Comparison of ENCODE assay signal across 10 cellular contexts in the genomic region with DNA sequence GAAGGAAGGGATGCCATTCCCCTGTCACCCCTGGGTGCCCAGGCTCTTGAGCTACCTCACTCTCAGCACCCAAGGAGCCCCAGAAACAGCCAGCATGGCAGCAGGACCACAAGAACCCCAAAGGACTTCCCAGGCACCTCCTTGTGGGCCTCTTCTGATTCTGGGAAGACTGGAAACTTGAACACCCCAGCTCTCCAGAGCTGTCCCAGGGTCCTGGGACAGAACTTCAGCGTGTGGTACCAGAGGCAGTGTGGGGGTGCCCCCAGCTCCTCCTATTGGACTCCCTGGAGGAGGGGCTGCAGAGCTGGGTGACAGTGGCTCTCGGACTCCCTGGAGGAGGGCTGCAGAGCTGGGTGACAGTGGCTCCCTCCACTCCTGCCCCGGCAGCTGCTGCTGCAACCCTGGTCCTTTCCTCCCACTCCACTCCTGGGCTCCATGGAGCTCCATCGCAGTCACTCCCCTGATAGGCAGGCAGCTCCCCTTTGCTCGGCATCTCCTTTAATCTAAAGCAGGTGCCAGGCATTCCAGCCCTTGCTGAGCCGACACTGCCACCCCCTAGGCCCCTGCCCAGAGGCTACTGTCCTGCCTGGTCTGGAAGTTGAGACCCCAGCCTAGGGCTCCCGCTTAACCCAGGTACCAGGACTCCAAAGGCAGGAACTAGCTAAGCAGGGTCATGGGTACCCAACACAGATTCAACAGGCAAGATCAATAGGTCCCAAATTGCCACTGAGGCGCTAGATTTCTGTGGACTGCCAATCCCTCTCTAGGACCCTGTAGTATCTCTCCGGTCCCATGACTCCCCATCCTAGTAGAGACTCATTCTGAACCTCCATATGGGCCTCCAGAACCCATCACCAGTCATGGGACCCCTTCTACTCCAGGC. TPM values are rescaled to one million over a fixed set of nuclear protein-coding genes. Genes with fewer than 3 reads are reported as not detected.
DNase-seq lines count a peak whose midpoint lies in the region; ATAC-seq, FAIRE-seq and TF ChIP-seq lines count a peak whose summit lies in the region.
"Had no signal": no experiment of that assay in that cellular context is flagged by ENCODE, and none has a peak within 500 bp of the region (broad histone marks: within the 10 kb centered on the region; RNA-seq: fewer than 3 reads in every experiment).

No MANE protein-coding gene starts in this region.

- DNase-seq in AG08396 (ENCODE audit: low spot score), result peak; percentile 17
- no peak for DNase-seq in NT2/D1 (ENCODE audit: low read depth, low spot score)
- DNase-seq in H1 (ENCODE audit: low read depth in 1 of 2, low spot score in 2 of 2), result peak in 1 of 2 experiments; percentile 45
- DNase-seq in natural killer cell treated with Interleukin-12 subunit alpha and Interleukin-12 subunit beta and Interleukin-15 and Interleukin-18, amount 100 ng/mL, for 72 hours (ENCODE audit: low spot score), result peak; percentile 59
- DNase-seq in AG20443 (ENCODE audit: low spot score), result no peak
- DNase-seq: NCI-H1092 had no signal

- peak overlapping the region; percentile 86 to 96 for H3K27ac Mint-ChIP-seq in natural killer cell treated with Interleukin-12 subunit alpha and Interleukin-12 subunit beta and Interleukin-15 and Interleukin-18, amount 100 ng/mL, for 72 hours

- H3K23ac ChIP-seq in H1 (ENCODE audit: insufficient read length), result no peak overlapping the region

- H3K27me3 Mint-ChIP-seq in natural killer cell treated with Interleukin-12 subunit alpha and Interleukin-12 subunit beta and Interleukin-15 and Interleukin-18, amount 100 ng/mL, for 72 hours, result no peaks in the 10 kb centered on the region

- H3K14ac ChIP-seq in H1 (ENCODE audit: insufficient read length), result no peak overlapping the region

- H2BK120ac ChIP-seq in H1 (replicated peaks; ENCODE audit: low read depth, low read length), result no peak overlapping the region

- H3K4me3 Mint-ChIP-seq in natural killer cell treated with Interleukin-12 subunit alpha and Interleukin-12 subunit beta and Interleukin-15 and Interleukin-18, amount 100 ng/mL, for 72 hours, result peak overlapping the region; percentile 95

- H4K5ac ChIP-seq in H1 (ENCODE audit: insufficient read length, low read depth, low read length), result no peak overlapping the region

- no peak for TF ChIP-seq EP300 in H1 (IDR thresholded peaks at IDR 0.05; ENCODE audit: borderline replicate concordance in 1 of 2, low read depth in 2 of 2, low read length in 2 of 2)

- CTCF ChIA-PET in H1 (lab: Charles Lee; ENCODE audit: partially characterized antibody), result interaction anchor here (0.6 to 2.5 kb wide), 7 partner anchors 28 to 1532 kb away, joined by 3 to 8 read pairs (median 3); no protein-coding TSS in a partner anchor

- H3K36me3 Mint-ChIP-seq in natural killer cell treated with Interleukin-12 subunit alpha and Interleukin-12 subunit beta and Interleukin-15 and Interleukin-18, amount 100 ng/mL, for 72 hours, result no peaks in the 10 kb centered on the region

- H3K4ac ChIP-seq in H1 (replicated peaks; ENCODE audit: insufficient read length, low read depth, low read length), result no peak overlapping the region

- no peak overlapping the region for H4K8ac ChIP-seq in H1 (ENCODE audit: extremely low read depth, insufficient read depth, low read length)

- H2AK5ac ChIP-seq in H1 (ENCODE audit: low read depth, low read length), result no peak overlapping the region

- H2BK5ac ChIP-seq in H1 (ENCODE audit: low read depth, low read length), result peak overlapping the region; percentile 91; the same call in 1 of the 2 replicates

- H2BK12ac ChIP-seq in H1 (ENCODE audit: low read depth, low read length), result peak overlapping the region; percentile 39; the same call in 1 of the 2 replicates

- H3K4me2 ChIP-seq in H1 (ENCODE audit: insufficient read depth in 1 of 2, low read depth in 2 of 2, low read length in 2 of 2), result peak overlapping the region; percentile 70 to 99

- TF ChIP-seq RAD21 in H1 (IDR thresholded peaks at IDR 0.05 in 1 of 2, conservative IDR thresholded peaks at IDR 0.05 in 1 of 2; ENCODE audit: low read depth in 2 of 2, low read length in 2 of 2), result no peak

- peaks cover 14% of the 10 kb centered on the region for H3K27me3 ChIP-seq in NT2/D1 (ENCODE audit: insufficient read depth, insufficient read length)
- H3K27me3 ChIP-seq in H1 (replicated peaks in 1 of 4; ENCODE audit: control insufficient read depth in 3 of 4, extremely low read depth in 1 of 4, insufficient read depth in 3 of 4, low read length in 3 of 4), result no peaks in the 10 kb centered on the region; a peak in 1 of 7 replicates

- no peak for TF ChIP-seq CTCF in H1 (IDR thresholded peaks at IDR 0.05; ENCODE audit: control extremely low read depth in 1 of 3, insufficient read depth in 1 of 3, low read depth in 1 of 3, low read length in 3 of 3)

- no peaks in the 10 kb centered on the region for H3K9me3 ChIP-seq in NT2/D1 (ENCODE audit: insufficient read depth, low read length)
- H3K9me3 ChIP-seq in H1 (ENCODE audit: insufficient read depth in 2 of 2, low read depth in 1 of 2, low read length in 1 of 2), result no peaks in the 10 kb centered on the region

- 87% methylated on average over 9 of the region's 9 CpGs; no CpG with 5 or more reads in 1 of the 2 experiments for WGBS in H1 (ENCODE audit: extremely low coverage in 1 of 2, insufficient coverage in 1 of 2, insufficient read length in 1 of 2, insufficient replicate concordance in 2 of 2, low coverage in 1 of 2, low lambda C conversion rate in 2 of 2, missing lambda C conversion rate in 1 of 2), 2 experiments

- peaks cover 10% of the 10 kb centered on the region for H3K36me3 ChIP-seq in NT2/D1 (ENCODE audit: insufficient read depth, insufficient read length, low read length)
- H3K36me3 ChIP-seq in H1 (ENCODE audit: control insufficient read depth in 2 of 4, insufficient read depth in 4 of 4, low read length in 3 of 4), result no peaks in the 10 kb centered on the region; a peak in 1 of 8 replicates

- H2BK20ac ChIP-seq in H1 (ENCODE audit: low read length), result no peak overlapping the region

- H3K79me2 ChIP-seq in H1 (ENCODE audit: control insufficient read depth in 1 of 2, insufficient read depth in 2 of 2, low read length in 2 of 2), result peaks cover 26 to 69% of the 10 kb centered on the region in 2 experiments

- H3K27ac ChIP-seq in H1 (ENCODE audit: low read depth, low read length), result no peak overlapping the region

- peak overlapping the region; percentile 11; the same call in 1 of the 2 replicates for H3K18ac ChIP-seq in H1 (ENCODE audit: extremely low read depth, low read length)

- no peak overlapping the region for H2AFZ ChIP-seq in H1 (ENCODE audit: low read length)

- peak overlapping the region; percentile 76 for H3K9ac ChIP-seq in NT2/D1 (ENCODE audit: insufficient read length, low read depth)
- H3K9ac ChIP-seq in H1 (replicated peaks in 1 of 4; ENCODE audit: extremely low read depth in 1 of 4, low read depth in 3 of 4, low read length in 3 of 4), result no peak overlapping the region

- no peak overlapping the region for H4K91ac ChIP-seq in H1 (replicated peaks; ENCODE audit: insufficient read length, low read length)

- FAIRE-seq in H1 (lab: Jason Lieb, UNC), result no peak
- FAIRE-seq: endometrium had no signal

- H3K4me1 ChIP-seq in NT2/D1 (ENCODE audit: insufficient read depth, insufficient read length) (peaks cover 29% of the 10 kb centered on the region), H1 (replicated peaks in 1 of 4; ENCODE audit: control insufficient read depth in 3 of 4, insufficient read depth in 4 of 4, low read length in 3 of 4) (peaks cover 28 to 72% (median 59%) of the 10 kb centered on the region in 4 experiments)

- H4K20me1 ChIP-seq in H1 (replicated peaks in 1 of 2; ENCODE audit: control insufficient read depth in 1 of 2, insufficient read depth in 2 of 2, low read length in 2 of 2), result peaks cover 13 to 25% of the 10 kb centered on the region in 2 experiments

- H3K4me1 Mint-ChIP-seq in natural killer cell treated with Interleukin-12 subunit alpha and Interleukin-12 subunit beta and Interleukin-15 and Interleukin-18, amount 100 ng/mL, for 72 hours (ENCODE audit: low read depth in 2 of 2), result peaks cover 61 to 68% of the 10 kb centered on the region in 2 donors

- no peaks in the 10 kb centered on the region for H3K9me3 Mint-ChIP-seq in natural killer cell treated with Interleukin-12 subunit alpha and Interleukin-12 subunit beta and Interleukin-15 and Interleukin-18, amount 100 ng/mL, for 72 hours

- no peak for ATAC-seq in natural killer cell treated with Interleukin-12 subunit alpha and Interleukin-12 subunit beta and Interleukin-15 and Interleukin-18, amount 100 ng/mL, for 72 hours
- no peak for ATAC-seq in GM21528 (IDR thresholded peaks at IDR 0.05; ENCODE audit: low FRiP score, unreplicated experiment)
- ATAC-seq in HG02763 (IDR thresholded peaks at IDR 0.05; ENCODE audit: unreplicated experiment), result no peak
- no peak for ATAC-seq in GM21360 (IDR thresholded peaks at IDR 0.05; ENCODE audit: unreplicated experiment)

- H3K23me2 ChIP-seq in H1 (ENCODE audit: low read depth, low read length), result peaks cover 14% of the 10 kb centered on the region

- peak overlapping the region; percentile 88; the same call in 1 of the 2 replicates for H2BK15ac ChIP-seq in H1 (ENCODE audit: low read length)

- H3K56ac ChIP-seq in H1 (replicated peaks; ENCODE audit: insufficient read length, low read depth, low read length), result no peak overlapping the region

- peak overlapping the region; percentile 84 for H3K4me3 ChIP-seq in NT2/D1 (ENCODE audit: insufficient read length, low read depth)
- H3K4me3 ChIP-seq in H1 (ENCODE audit: extremely low read depth in 1 of 4, insufficient read depth in 2 of 4, low read depth in 3 of 4, low read length in 4 of 4), result peak overlapping the region in 2 of 4 experiments; percentile 93 to 96; a peak in 4 of 8 replicates

- no peak for TF ChIP-seq POLR2A in H1 (IDR thresholded peaks at IDR 0.05; ENCODE audit: control extremely low read depth in 1 of 2, low read depth in 2 of 2, low read length in 2 of 2)

- POLR2A ChIA-PET in H1 (lab: Charles Lee; ENCODE audit: partially characterized antibody), result interaction anchor here (1.7 to 2.1 kb wide), 2 partner anchors 28 to 39 kb away, joined by 5 to 12 read pairs; a partner anchor contains a TSS

- H3K79me1 ChIP-seq in H1 (ENCODE audit: low read depth, low read length), result peaks cover 22% of the 10 kb centered on the region

RNA-seq across cellular contexts. Expression of a gene that starts 2.7 kb away (rescaled TPM):
- total RNA-seq in H1 (2021; fragmentation: NEBNext Ultra II Directional; extraction: Animal tissue kit (Norgen Biotek cat#: 25700)), result 57.8 and 58.2 TPM in 2 replicates
- polyA plus RNA-seq in H1 (2011; rRNA removed), result 6.2 and 15.7 TPM in 2 replicates
- polyA plus RNA-seq in H1 (2011; cell fraction: cytosol; rRNA removed), result 4.4 TPM
- polyA plus RNA-seq in H1 (2011; cell fraction: nucleus; rRNA removed), result 29.6 TPM
- 40.7 to 56.9 TPM (median 45.3 TPM) in 4 replicates for polyA plus RNA-seq in H1 (2012, experiment 1 of 2)
- 18.6 TPM for polyA plus RNA-seq in H1 (2012, experiment 2 of 2)
- polyA plus RNA-seq in H1 (2013, experiment 1 of 2), result 62.5 TPM
- polyA plus RNA-seq in H1 (2013, experiment 2 of 2), result 58.3 TPM
- 4.8 and 6.3 TPM in 2 replicates for polyA minus RNA-seq in H1 (2011; rRNA and poly(A)+ RNA removed)
- polyA minus RNA-seq in H1 (2011; cell fraction: cytosol; rRNA and poly(A)+ RNA removed), result 31.1 TPM
- polyA minus RNA-seq in H1 (2011; cell fraction: nucleus; rRNA and poly(A)+ RNA removed), result 20.6 TPM
- 10 to 100 TPM; 33.5 to 62.2 TPM for total RNA-seq in natural killer cell treated with Interleukin-12 subunit alpha and Interleukin-12 subunit beta and Interleukin-15 and Interleukin-18, amount 100 ng/mL, for 72 hours

RNA-seq across cellular contexts. Expression of a gene that starts 33.1 kb away (rescaled TPM):
- total RNA-seq in H1 (2021; fragmentation: NEBNext Ultra II Directional; extraction: Animal tissue kit (Norgen Biotek cat#: 25700)), result not detected in 2 replicates
- 0.76 and 1.8 TPM in 2 replicates for polyA plus RNA-seq in H1 (2011; rRNA removed)
- polyA plus RNA-seq in H1 (2011; cell fraction: cytosol; rRNA removed), result 0.34 TPM
- 0.43 TPM for polyA plus RNA-seq in H1 (2011; cell fraction: nucleus; rRNA removed)
- polyA plus RNA-seq in H1 (2012, experiment 1 of 2), result 0.36 to 0.88 TPM (median 0.56 TPM) in 4 replicates
- polyA plus RNA-seq in H1 (2012, experiment 2 of 2), result 0.21 TPM
- 0.65 TPM for polyA plus RNA-seq in H1 (2013, experiment 1 of 2)
- 0.37 TPM for polyA plus RNA-seq in H1 (2013, experiment 2 of 2)
- not detected in 2 replicates for polyA minus RNA-seq in H1 (2011; rRNA and poly(A)+ RNA removed)
- polyA minus RNA-seq in H1 (2011; cell fraction: cytosol; rRNA and poly(A)+ RNA removed), result not detected
- not detected for polyA minus RNA-seq in H1 (2011; cell fraction: nucleus; rRNA and poly(A)+ RNA removed)
- 1 to 10 TPM in 1 of 2 donors, under 1 TPM in 1; 0.64 to 1.1 TPM for total RNA-seq in natural killer cell treated with Interleukin-12 subunit alpha and Interleukin-12 subunit beta and Interleukin-15 and Interleukin-18, amount 100 ng/mL, for 72 hours

RNA-seq across cellular contexts. Expression of a gene that starts 39.3 kb away (rescaled TPM):
- not detected in 2 replicates for total RNA-seq in H1 (2021; fragmentation: NEBNext Ultra II Directional; extraction: Animal tissue kit (Norgen Biotek cat#: 25700))
- polyA plus RNA-seq in H1 (2011; rRNA removed), result not detected in 2 replicates
- polyA plus RNA-seq in H1 (2011; cell fraction: cytosol; rRNA removed), result not detected
- not detected for polyA plus RNA-seq in H1 (2011; cell fraction: nucleus; rRNA removed)
- polyA plus RNA-seq in H1 (2012, experiment 1 of 2), result not detected in 4 replicates
- polyA plus RNA-seq in H1 (2012, experiment 2 of 2), result not detected
- polyA plus RNA-seq in H1 (2013, experiment 1 of 2), result not detected
- not detected for polyA plus RNA-seq in H1 (2013, experiment 2 of 2)
- polyA minus RNA-seq in H1 (2011; rRNA and poly(A)+ RNA removed), result not detected in 2 replicates
- not detected for polyA minus RNA-seq in H1 (2011; cell fraction: cytosol; rRNA and poly(A)+ RNA removed)
- not detected for polyA minus RNA-seq in H1 (2011; cell fraction: nucleus; rRNA and poly(A)+ RNA removed)
- 1 to 10 TPM; 3.1 to 6.3 TPM for total RNA-seq in natural killer cell treated with Interleukin-12 subunit alpha and Interleukin-12 subunit beta and Interleukin-15 and Interleukin-18, amount 100 ng/mL, for 72 hours

RNA-seq across cellular contexts. Expression of a gene that starts 48.6 kb away (rescaled TPM):
- total RNA-seq in H1 (2021; fragmentation: NEBNext Ultra II Directional; extraction: Animal tissue kit (Norgen Biotek cat#: 25700)), result not detected in 2 replicates
- not detected in 2 replicates for polyA plus RNA-seq in H1 (2011; rRNA removed)
- not detected for polyA plus RNA-seq in H1 (2011; cell fraction: cytosol; rRNA removed)
- polyA plus RNA-seq in H1 (2011; cell fraction: nucleus; rRNA removed), result not detected
- polyA plus RNA-seq in H1 (2012, experiment 1 of 2), result not detected in 4 replicates
- not detected for polyA plus RNA-seq in H1 (2012, experiment 2 of 2)
- polyA plus RNA-seq in H1 (2013, experiment 1 of 2), result not detected
- polyA plus RNA-seq in H1 (2013, experiment 2 of 2), result not detected
- not detected in 2 replicates for polyA minus RNA-seq in H1 (2011; rRNA and poly(A)+ RNA removed)
- polyA minus RNA-seq in H1 (2011; cell fraction: cytosol; rRNA and poly(A)+ RNA removed), result not detected
- polyA minus RNA-seq in H1 (2011; cell fraction: nucleus; rRNA and poly(A)+ RNA removed), result not detected
- not detected for total RNA-seq in natural killer cell treated with Interleukin-12 subunit alpha and Interleukin-12 subunit beta and Interleukin-15 and Interleukin-18, amount 100 ng/mL, for 72 hours

Comparison
In these comparisons a context has a peak if more than half of its experiments do, and no peak if none do; other contexts are left out.
1. DNase-seq: peak in AG08396 (single experiment) and natural killer cell treated with Interleukin-12 subunit alpha and Interleukin-12 subunit beta and Interleukin-15 and Interleukin-18, amount 100 ng/mL, for 72 hours (single experiment); none in NT2/D1 (single experiment) and AG20443 (single experiment).